Comparison of ENCODE assay signal across 1 cellular context in the genomic region with DNA sequence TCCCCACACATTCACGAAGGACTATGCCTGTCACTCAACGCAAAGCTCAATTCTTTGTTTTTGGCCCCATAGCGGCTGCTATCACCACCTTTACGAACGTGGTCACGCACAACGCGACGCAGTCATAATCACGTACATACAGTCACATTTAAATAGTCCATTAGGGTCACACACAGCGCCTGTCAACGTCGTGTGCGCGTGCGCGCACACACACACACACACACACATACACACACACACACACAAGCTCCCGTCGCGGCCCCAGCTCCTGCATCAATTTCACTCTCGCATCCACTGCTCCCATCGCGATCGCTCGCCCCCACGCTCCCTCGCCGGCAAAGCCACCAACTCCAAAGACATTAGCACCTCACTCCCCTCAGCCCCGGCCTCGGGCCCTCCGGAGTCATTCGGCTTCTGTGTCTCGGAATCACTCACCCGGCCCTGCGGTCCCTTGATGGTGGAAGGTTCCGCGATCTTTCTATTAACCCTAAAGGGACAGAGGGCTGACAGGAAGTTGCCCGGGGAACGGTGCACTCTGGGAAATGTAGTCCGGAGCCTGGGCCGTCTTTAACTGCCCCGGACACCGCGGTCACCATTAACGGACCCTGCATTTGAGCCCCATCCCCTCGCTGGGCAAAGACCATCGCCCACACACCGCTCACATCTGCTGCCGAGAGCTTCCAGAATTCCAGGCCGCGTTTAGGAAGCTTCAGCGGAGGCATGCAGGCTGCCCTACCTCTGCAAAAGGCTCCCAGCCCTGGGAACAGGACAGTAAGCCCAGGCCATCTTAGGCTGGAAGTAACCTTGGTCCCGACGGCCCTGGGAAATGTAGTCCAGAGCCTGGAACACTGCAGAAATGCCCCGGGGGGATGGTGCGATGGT.
A peak's percentile ranks its signal among the peaks of the same experiment; 100 is the strongest.
TF ChIP-seq lines count a peak whose summit lies in the region.

A gene (minus strand): TSS at position 486 of the 882 bp plus-strand sequence. CDS start 12,768 bp downstream, outside the sequence.

TF ChIP-seq in SK-N-SH, 30 proteins besides CTCF, POLR2A, EP300 and RAD21 (continued from another document):
- TF ChIP-seq, protein P1, sequence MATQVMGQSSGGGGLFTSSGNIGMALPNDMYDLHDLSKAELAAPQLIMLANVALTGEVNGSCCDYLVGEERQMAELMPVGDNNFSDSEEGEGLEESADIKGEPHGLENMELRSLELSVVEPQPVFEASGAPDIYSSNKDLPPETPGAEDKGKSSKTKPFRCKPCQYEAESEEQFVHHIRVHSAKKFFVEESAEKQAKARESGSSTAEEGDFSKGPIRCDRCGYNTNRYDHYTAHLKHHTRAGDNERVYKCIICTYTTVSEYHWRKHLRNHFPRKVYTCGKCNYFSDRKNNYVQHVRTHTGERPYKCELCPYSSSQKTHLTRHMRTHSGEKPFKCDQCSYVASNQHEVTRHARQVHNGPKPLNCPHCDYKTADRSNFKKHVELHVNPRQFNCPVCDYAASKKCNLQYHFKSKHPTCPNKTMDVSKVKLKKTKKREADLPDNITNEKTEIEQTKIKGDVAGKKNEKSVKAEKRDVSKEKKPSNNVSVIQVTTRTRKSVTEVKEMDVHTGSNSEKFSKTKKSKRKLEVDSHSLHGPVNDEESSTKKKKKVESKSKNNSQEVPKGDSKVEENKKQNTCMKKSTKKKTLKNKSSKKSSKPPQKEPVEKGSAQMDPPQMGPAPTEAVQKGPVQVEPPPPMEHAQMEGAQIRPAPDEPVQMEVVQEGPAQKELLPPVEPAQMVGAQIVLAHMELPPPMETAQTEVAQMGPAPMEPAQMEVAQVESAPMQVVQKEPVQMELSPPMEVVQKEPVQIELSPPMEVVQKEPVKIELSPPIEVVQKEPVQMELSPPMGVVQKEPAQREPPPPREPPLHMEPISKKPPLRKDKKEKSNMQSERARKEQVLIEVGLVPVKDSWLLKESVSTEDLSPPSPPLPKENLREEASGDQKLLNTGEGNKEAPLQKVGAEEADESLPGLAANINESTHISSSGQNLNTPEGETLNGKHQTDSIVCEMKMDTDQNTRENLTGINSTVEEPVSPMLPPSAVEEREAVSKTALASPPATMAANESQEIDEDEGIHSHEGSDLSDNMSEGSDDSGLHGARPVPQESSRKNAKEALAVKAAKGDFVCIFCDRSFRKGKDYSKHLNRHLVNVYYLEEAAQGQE (IDR thresholded peaks at IDR 0.05; ENCODE audit: low read depth, low read length): peak; percentile 37; the same call in 1 of the 2 replicates
- TF ChIP-seq FOSL2 (IDR thresholded peaks at IDR 0.05; ENCODE audit: borderline replicate concordance, low read depth): no peak
- TF ChIP-seq, protein P2, sequence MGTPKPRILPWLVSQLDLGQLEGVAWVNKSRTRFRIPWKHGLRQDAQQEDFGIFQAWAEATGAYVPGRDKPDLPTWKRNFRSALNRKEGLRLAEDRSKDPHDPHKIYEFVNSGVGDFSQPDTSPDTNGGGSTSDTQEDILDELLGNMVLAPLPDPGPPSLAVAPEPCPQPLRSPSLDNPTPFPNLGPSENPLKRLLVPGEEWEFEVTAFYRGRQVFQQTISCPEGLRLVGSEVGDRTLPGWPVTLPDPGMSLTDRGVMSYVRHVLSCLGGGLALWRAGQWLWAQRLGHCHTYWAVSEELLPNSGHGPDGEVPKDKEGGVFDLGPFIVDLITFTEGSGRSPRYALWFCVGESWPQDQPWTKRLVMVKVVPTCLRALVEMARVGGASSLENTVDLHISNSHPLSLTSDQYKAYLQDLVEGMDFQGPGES (IDR thresholded peaks at IDR 0.05; ENCODE audit: low read depth, low read length): no peak
- TF ChIP-seq, protein P3, sequence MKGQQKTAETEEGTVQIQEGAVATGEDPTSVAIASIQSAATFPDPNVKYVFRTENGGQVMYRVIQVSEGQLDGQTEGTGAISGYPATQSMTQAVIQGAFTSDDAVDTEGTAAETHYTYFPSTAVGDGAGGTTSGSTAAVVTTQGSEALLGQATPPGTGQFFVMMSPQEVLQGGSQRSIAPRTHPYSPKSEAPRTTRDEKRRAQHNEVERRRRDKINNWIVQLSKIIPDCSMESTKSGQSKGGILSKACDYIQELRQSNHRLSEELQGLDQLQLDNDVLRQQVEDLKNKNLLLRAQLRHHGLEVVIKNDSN (IDR thresholded peaks at IDR 0.05; ENCODE audit: borderline replicate concordance, low read depth): 0 out of 2 replicates have a peak, but pooled peaks have one; percentile 20
- peak; percentile 87 for TF ChIP-seq GABPA (IDR thresholded peaks at IDR 0.05; ENCODE audit: low read depth)
- TF ChIP-seq, protein P4, sequence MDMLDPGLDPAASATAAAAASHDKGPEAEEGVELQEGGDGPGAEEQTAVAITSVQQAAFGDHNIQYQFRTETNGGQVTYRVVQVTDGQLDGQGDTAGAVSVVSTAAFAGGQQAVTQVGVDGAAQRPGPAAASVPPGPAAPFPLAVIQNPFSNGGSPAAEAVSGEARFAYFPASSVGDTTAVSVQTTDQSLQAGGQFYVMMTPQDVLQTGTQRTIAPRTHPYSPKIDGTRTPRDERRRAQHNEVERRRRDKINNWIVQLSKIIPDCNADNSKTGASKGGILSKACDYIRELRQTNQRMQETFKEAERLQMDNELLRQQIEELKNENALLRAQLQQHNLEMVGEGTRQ (IDR thresholded peaks at IDR 0.05; ENCODE audit: borderline replicate concordance, low read depth, low read length): no peak
- no peak; the same call in 1 of the 2 replicates for TF ChIP-seq RFX5 (IDR thresholded peaks at IDR 0.05; ENCODE audit: low read length)
- TF ChIP-seq JUND (IDR thresholded peaks at IDR 0.05): no peak
- peak; percentile 92 for TF ChIP-seq CHD2 (IDR thresholded peaks at IDR 0.05; ENCODE audit: low read length, partially characterized antibody)
- no peak for TF ChIP-seq EZH2phosphoT487 (IDR thresholded peaks at IDR 0.05; ENCODE audit: borderline replicate concordance, low read depth)
- peak; percentile 35; the same call in 1 of the 2 replicates for TF ChIP-seq NRF1 (IDR thresholded peaks at IDR 0.05; ENCODE audit: low read depth, low read length)
- TF ChIP-seq GATA2 (CRISPR knock-in tag; IDR thresholded peaks at IDR 0.05): no peak
- TF ChIP-seq TEAD4 (IDR thresholded peaks at IDR 0.05; ENCODE audit: borderline replicate concordance, insufficient read depth): no peak
- TF ChIP-seq, protein P5, sequence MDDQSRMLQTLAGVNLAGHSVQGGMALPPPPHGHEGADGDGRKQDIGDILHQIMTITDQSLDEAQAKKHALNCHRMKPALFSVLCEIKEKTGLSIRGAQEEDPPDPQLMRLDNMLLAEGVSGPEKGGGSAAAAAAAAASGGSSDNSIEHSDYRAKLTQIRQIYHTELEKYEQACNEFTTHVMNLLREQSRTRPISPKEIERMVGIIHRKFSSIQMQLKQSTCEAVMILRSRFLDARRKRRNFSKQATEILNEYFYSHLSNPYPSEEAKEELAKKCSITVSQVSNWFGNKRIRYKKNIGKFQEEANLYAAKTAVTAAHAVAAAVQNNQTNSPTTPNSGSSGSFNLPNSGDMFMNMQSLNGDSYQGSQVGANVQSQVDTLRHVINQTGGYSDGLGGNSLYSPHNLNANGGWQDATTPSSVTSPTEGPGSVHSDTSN (IDR thresholded peaks at IDR 0.05): peak; percentile 10; the same call in 1 of the 2 replicates
- TF ChIP-seq SMC3 (IDR thresholded peaks at IDR 0.05; ENCODE audit: low read depth, low read length): no peak
- peak; percentile 33; the same call in 1 of the 2 replicates for TF ChIP-seq SIN3A (IDR thresholded peaks at IDR 0.05; ENCODE audit: borderline replicate concordance, low read depth, low read length)
- TF ChIP-seq, protein P6, sequence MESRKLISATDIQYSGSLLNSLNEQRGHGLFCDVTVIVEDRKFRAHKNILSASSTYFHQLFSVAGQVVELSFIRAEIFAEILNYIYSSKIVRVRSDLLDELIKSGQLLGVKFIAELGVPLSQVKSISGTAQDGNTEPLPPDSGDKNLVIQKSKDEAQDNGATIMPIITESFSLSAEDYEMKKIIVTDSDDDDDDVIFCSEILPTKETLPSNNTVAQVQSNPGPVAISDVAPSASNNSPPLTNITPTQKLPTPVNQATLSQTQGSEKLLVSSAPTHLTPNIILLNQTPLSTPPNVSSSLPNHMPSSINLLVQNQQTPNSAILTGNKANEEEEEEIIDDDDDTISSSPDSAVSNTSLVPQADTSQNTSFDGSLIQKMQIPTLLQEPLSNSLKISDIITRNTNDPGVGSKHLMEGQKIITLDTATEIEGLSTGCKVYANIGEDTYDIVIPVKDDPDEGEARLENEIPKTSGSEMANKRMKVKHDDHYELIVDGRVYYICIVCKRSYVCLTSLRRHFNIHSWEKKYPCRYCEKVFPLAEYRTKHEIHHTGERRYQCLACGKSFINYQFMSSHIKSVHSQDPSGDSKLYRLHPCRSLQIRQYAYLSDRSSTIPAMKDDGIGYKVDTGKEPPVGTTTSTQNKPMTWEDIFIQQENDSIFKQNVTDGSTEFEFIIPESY (IDR thresholded peaks at IDR 0.05; ENCODE audit: borderline replicate concordance, low read depth): peak; percentile 92
- 0 out of 2 replicates have a peak, but pooled peaks have one; percentile 30 for TF ChIP-seq FOXJ3 (CRISPR knock-in tag; IDR thresholded peaks at IDR 0.05)
- no peak; the same call in none of the 2 replicates for TF ChIP-seq POLR2AphosphoS5 (IDR thresholded peaks at IDR 0.05; ENCODE audit: low read depth, low read length)
- TF ChIP-seq RXRA (IDR thresholded peaks at IDR 0.05; ENCODE audit: borderline replicate concordance, low read depth): no peak
- TF ChIP-seq TCF12 (IDR thresholded peaks at IDR 0.05): peak; percentile 36; the same call in 1 of the 2 replicates
- TF ChIP-seq FOXM1 (IDR thresholded peaks at IDR 0.05; ENCODE audit: low read depth): no peak
- no peak for TF ChIP-seq MEF2A (IDR thresholded peaks at IDR 0.05; ENCODE audit: borderline replicate concordance, low read depth)
- TF ChIP-seq, protein P7, sequence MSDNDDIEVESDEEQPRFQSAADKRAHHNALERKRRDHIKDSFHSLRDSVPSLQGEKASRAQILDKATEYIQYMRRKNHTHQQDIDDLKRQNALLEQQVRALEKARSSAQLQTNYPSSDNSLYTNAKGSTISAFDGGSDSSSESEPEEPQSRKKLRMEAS (IDR thresholded peaks at IDR 0.05; ENCODE audit: low read depth): peak; percentile 15; the same call in 1 of the 2 replicates
- TF ChIP-seq YY1 (IDR thresholded peaks at IDR 0.05; ENCODE audit: low read depth): peak; percentile 89
- peak; percentile 12; the same call in 1 of the 2 replicates for TF ChIP-seq NFIC (IDR thresholded peaks at IDR 0.05; ENCODE audit: borderline replicate concordance)
TF ChIP-seq in SK-N-SH: peak in this region for 16.
